Comparison of ENCODE assay signal across 17 cellular contexts in genomic region chr1:225835752-225836151, GRCh38. TPM values are rescaled to one million over a fixed set of nuclear protein-coding genes. Genes with fewer than 3 reads are reported as not detected.
DNase-seq lines count a peak whose midpoint lies in the region; ATAC-seq and TF ChIP-seq lines count a peak whose summit lies in the region.
"Had no signal": no experiment of that assay in that cellular context is flagged by ENCODE, and none has a peak within 500 bp of the region (broad histone marks: within the 10 kb centered on the region; RNA-seq: fewer than 3 reads in every experiment).

No MANE protein-coding gene starts in this region.

- intact Hi-C loops in esophagus squamous epithelium (cut with DNase I), result no loop called here

- peaks cover 29 to 91% (median 61%) of the 10 kb centered on the region in 3 donors for H3K36me3 ChIP-seq in esophagus squamous epithelium
- H3K36me3 ChIP-seq: HAP-1 had no signal

- H3K9me3 ChIP-seq in esophagus squamous epithelium, result no peaks in the 10 kb centered on the region
- H3K9me3 ChIP-seq: BLaER1 treated with 17β-estradiol and CSF1 and Interleukin-3, amounts not matched to agents 10 nM and 100 nM; HAP-1 had no signal

- H3K27ac ChIP-seq in esophagus squamous epithelium, result peak overlapping the region in 3 of 4 donors; percentile 6 to 52 (median 39)
- H3K27ac ChIP-seq: BLaER1 treated with 17β-estradiol and CSF1 and Interleukin-3, amounts not matched to agents 10 nM and 100 nM had no signal

- DNase-seq in AG20443 (ENCODE audit: low spot score), result peak; percentile 32
- peak; percentile 80 to 90 for DNase-seq in NCI-H446 (lab: John Stamatoyannopoulos, UW)
- no peak for DNase-seq in esophagus squamous epithelium (lab: John Stamatoyannopoulos, UW)
- DNase-seq in 8988T, result no peak
- no peak for DNase-seq in SIG-M5 (lab: John Stamatoyannopoulos, UW)
- DNase-seq: activated CD8-positive, alpha-beta memory T cell treated with anti-CD3 and anti-CD28 coated beads, Interleukin-2, amount 10 ng/mL, durations not matched to agents 7 days and 5 days; activated naive CD8-positive, alpha-beta T cell treated with anti-CD3 and anti-CD28 coated beads for 36 hours; hippocampal formation; NCI-H510A; stimulated activated CD4-positive, alpha-beta T cell treated with anti-CD3 and anti-CD28 coated beads, Interleukin-2, amount 100 ng/mL, for 48 hours; stimulated activated naive B cell treated with anti-CD40 and anti-IgM and Interleukin-4, amounts not matched to agents 10 μg/mL and 1 μg/mL and 100 μg/mL, for 72 hours had no signal

- WGBS in esophagus squamous epithelium, 2 donors, result 14 to 33% methylated on average over 3 to 4 of the region's 4 CpGs

- H3K27ac Mint-ChIP-seq in nephron, result peak overlapping the region in 2 of 3 experiments; percentile 89 to 96
- H3K27ac Mint-ChIP-seq: activated CD8-positive, alpha-beta memory T cell treated with anti-CD3 and anti-CD28 coated beads, Interleukin-2, amount 10 ng/mL, durations not matched to agents 7 days and 5 days; activated naive CD8-positive, alpha-beta T cell treated with anti-CD3 and anti-CD28 coated beads for 36 hours; stimulated activated naive B cell treated with anti-CD40 and anti-IgM and Interleukin-4, amounts not matched to agents 10 μg/mL and 1 μg/mL and 100 μg/mL, for 72 hours had no signal

- peaks cover 29% of the 10 kb centered on the region for H3K4me1 Mint-ChIP-seq in nephron
- H3K4me1 Mint-ChIP-seq: activated CD8-positive, alpha-beta memory T cell treated with anti-CD3 and anti-CD28 coated beads, Interleukin-2, amount 10 ng/mL, durations not matched to agents 7 days and 5 days had no signal

- peaks cover 3% of the 10 kb centered on the region for H3K27me3 Mint-ChIP-seq in nephron (ENCODE audit: low read depth)
- H3K27me3 Mint-ChIP-seq: activated CD8-positive, alpha-beta memory T cell treated with anti-CD3 and anti-CD28 coated beads, Interleukin-2, amount 10 ng/mL, durations not matched to agents 7 days and 5 days; activated naive CD8-positive, alpha-beta T cell treated with anti-CD3 and anti-CD28 coated beads for 36 hours; stimulated activated naive B cell treated with anti-CD40 and anti-IgM and Interleukin-4, amounts not matched to agents 10 μg/mL and 1 μg/mL and 100 μg/mL, for 72 hours had no signal

- H3K4me3 ChIP-seq in esophagus squamous epithelium, result no peak overlapping the region
- H3K4me3 ChIP-seq: BLaER1 treated with 17β-estradiol and CSF1 and Interleukin-3, amounts not matched to agents 10 nM and 100 nM; HAP-1 had no signal

- peak overlapping the region in 1 of 3 experiments; percentile 57 for H3K4me3 Mint-ChIP-seq in nephron
- H3K4me3 Mint-ChIP-seq: activated CD8-positive, alpha-beta memory T cell treated with anti-CD3 and anti-CD28 coated beads, Interleukin-2, amount 10 ng/mL, durations not matched to agents 7 days and 5 days; activated naive CD8-positive, alpha-beta T cell treated with anti-CD3 and anti-CD28 coated beads for 36 hours; stimulated activated naive B cell treated with anti-CD40 and anti-IgM and Interleukin-4, amounts not matched to agents 10 μg/mL and 1 μg/mL and 100 μg/mL, for 72 hours had no signal

- TF ChIP-seq CTCF in esophagus squamous epithelium (IDR thresholded peaks at IDR 0.05) (no peak), nephron (IDR thresholded peaks at IDR 0.05; ENCODE audit: unreplicated experiment in 3 of 3) (no peak)

- no peaks in the 10 kb centered on the region for H3K27me3 ChIP-seq in esophagus squamous epithelium
- H3K27me3 ChIP-seq: BLaER1 treated with 17β-estradiol and CSF1 and Interleukin-3, amounts not matched to agents 10 nM and 100 nM had no signal

- ATAC-seq in HG02840 (IDR thresholded peaks at IDR 0.05; ENCODE audit: low FRiP score, unreplicated experiment) (no peak), HG03521 (IDR thresholded peaks at IDR 0.05; ENCODE audit: unreplicated experiment) (no peak)
- ATAC-seq: activated CD8-positive, alpha-beta memory T cell treated with anti-CD3 and anti-CD28 coated beads, Interleukin-2, amount 10 ng/mL, durations not matched to agents 7 days and 5 days; stimulated activated naive B cell treated with anti-CD40 and anti-IgM and Interleukin-4, amounts not matched to agents 10 μg/mL and 1 μg/mL and 100 μg/mL, for 72 hours had no signal

- H3K4me1 ChIP-seq in esophagus squamous epithelium, result peaks cover 0 to 22% (median 14%) of the 10 kb centered on the region in 3 donors
- H3K4me1 ChIP-seq: BLaER1 treated with 17β-estradiol and CSF1 and Interleukin-3, amounts not matched to agents 10 nM and 100 nM; HAP-1 had no signal

- H3K9me3 Mint-ChIP-seq in nephron, result no peaks in the 10 kb centered on the region
- H3K9me3 Mint-ChIP-seq: activated naive CD8-positive, alpha-beta T cell treated with anti-CD3 and anti-CD28 coated beads for 36 hours; stimulated activated naive B cell treated with anti-CD40 and anti-IgM and Interleukin-4, amounts not matched to agents 10 μg/mL and 1 μg/mL and 100 μg/mL, for 72 hours had no signal

- no peak for TF ChIP-seq POLR2A in esophagus squamous epithelium (IDR thresholded peaks at IDR 0.05)

- H3K36me3 Mint-ChIP-seq in nephron (ENCODE audit: low read depth), result peaks cover 56% of the 10 kb centered on the region
- H3K36me3 Mint-ChIP-seq: activated CD8-positive, alpha-beta memory T cell treated with anti-CD3 and anti-CD28 coated beads, Interleukin-2, amount 10 ng/mL, durations not matched to agents 7 days and 5 days; activated naive CD8-positive, alpha-beta T cell treated with anti-CD3 and anti-CD28 coated beads for 36 hours had no signal

RNA-seq across cellular contexts. Expression of gene EPHX1, which starts 25.8 kb away (rescaled TPM):
- total RNA-seq in esophagus squamous epithelium, result 100 to 1,000 TPM in 3 of 4 donors, 10 to 100 TPM in 1; 78.7 to 237 (median 151) TPM

RNA-seq across cellular contexts. Expression of gene TMEM63A, which starts 46.4 kb away (rescaled TPM):
- total RNA-seq in esophagus squamous epithelium, result 10 to 100 TPM in 3 of 4 donors, 1 to 10 TPM in 1; 9.8 to 27.1 (median 18.3) TPM

RNA-seq across cellular contexts. Expression of gene LEFTY1, which starts 53.2 kb away (rescaled TPM):
- not detected for total RNA-seq in esophagus squamous epithelium
- total RNA-seq: activated CD8-positive, alpha-beta memory T cell treated with anti-CD3 and anti-CD28 coated beads, Interleukin-2, amount 10 ng/mL, durations not matched to agents 7 days and 5 days; lung microvascular endothelial cell had no signal

RNA-seq across cellular contexts. Expression of gene SRP9, which starts 58.1 kb away (rescaled TPM):
- total RNA-seq in esophagus squamous epithelium, result 100 to 1,000 TPM; 115 to 229 (median 175) TPM

Comparison
In these comparisons a context has a peak if more than half of its experiments do, and no peak if none do; other contexts are left out.
1. DNase-seq: peak in AG20443 (single experiment) and NCI-H446 (2 of 2); none in esophagus squamous epithelium (single experiment), 8988T (single experiment) and SIG-M5 (single experiment).